ENCODE assay signal across 11 cellular contexts in the genomic region with DNA sequence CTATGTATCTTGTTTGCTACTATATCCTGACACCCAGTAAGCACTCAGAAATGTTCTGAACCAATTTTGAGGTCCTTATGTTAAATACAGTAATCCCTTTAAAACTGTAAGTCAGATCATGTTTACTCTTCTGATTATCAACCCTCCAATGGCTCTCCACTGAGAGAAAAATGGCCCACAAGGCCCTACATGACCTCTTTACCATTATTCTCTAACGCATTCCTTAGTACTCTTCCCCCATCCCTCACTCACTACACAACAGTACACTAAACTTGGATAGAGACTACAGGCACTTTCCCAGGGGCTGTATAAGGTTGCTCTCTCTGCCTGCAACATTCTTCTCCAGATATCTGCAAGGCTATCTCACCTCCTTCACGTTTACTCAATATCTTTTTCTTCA. TPM values are rescaled to one million over a fixed set of nuclear protein-coding genes. Genes with fewer than 3 reads are reported as not detected.
DNase-seq lines count a peak whose midpoint lies in the region; ATAC-seq, FAIRE-seq and TF ChIP-seq lines count a peak whose summit lies in the region.
"Had no signal": no experiment of that assay in that cellular context is flagged by ENCODE, and none has a peak within 500 bp of the region (broad histone marks: within the 10 kb centered on the region; RNA-seq: fewer than 3 reads in every experiment).

No MANE protein-coding gene starts in this region.

- no peak for FAIRE-seq in GM12878 (lab: Jason Lieb, UNC)
- FAIRE-seq: bronchial epithelial cell had no signal

- no peak for DNase-seq in activated naive CD4-positive, alpha-beta T cell treated with anti-CD3 and anti-CD28 coated beads for 36 hours
- no peak for DNase-seq in activated naive CD4-positive, alpha-beta T cell treated with anti-CD3 and anti-CD28 coated beads, Interleukin-2, amount 50 U/mL, for 16 hours
- DNase-seq in NB4 (ENCODE audit: low read depth) (no peak), GM12878 (ENCODE audit: low read depth, low spot score) (no peak), left cardiac atrium (no peak), NAMALWA (ENCODE audit: low spot score) (no peak)
- DNase-seq: upper lobe of right lung had no signal

- SMC1A ChIA-PET in GM12878 (lab: Charles Lee; ENCODE audit: uncharacterized antibody, unreplicated experiment), result no interaction called here

- BruUV-seq in GM12878 (replicated peaks; lab: Mats Ljungman, UMichigan), result no TSS peak

- POLR2A ChIA-PET in GM12878 (lab: Charles Lee), result no interaction called here

- H3K9me3 Mint-ChIP-seq in activated naive CD4-positive, alpha-beta T cell treated with anti-CD3 and anti-CD28 coated beads for 36 hours, result no peaks in the 10 kb centered on the region
- H3K9me3 Mint-ChIP-seq: memory B cell had no signal

- in situ Hi-C loops in GM12878 (cut with MboI), result loop anchor here (10.0 kb wide), 1 partner anchor 825 kb away; the partner anchor contains the start of genes ANAPC13 and CEP63

- TF ChIP-seq EP300 in GM12878 (IDR thresholded peaks at IDR 0.05; ENCODE audit: borderline replicate concordance in 1 of 2, control insufficient read depth in 1 of 2, low read depth in 2 of 2, low read length in 2 of 2), result no peak

- H3K27ac Mint-ChIP-seq in activated naive CD4-positive, alpha-beta T cell treated with anti-CD3 and anti-CD28 coated beads for 36 hours, result no peak overlapping the region

- H3K4me1 ChIP-seq in GM12878 (ENCODE audit: control insufficient read depth, insufficient read depth, low read length) (peaks cover 4% of the 10 kb centered on the region; the same call in 1 of the 2 replicates), skeletal muscle satellite cell (ENCODE audit: control insufficient read depth, insufficient read depth, low read length) (peaks cover 8% of the 10 kb centered on the region)

- H3K36me3 ChIP-seq in GM12878 (ENCODE audit: control insufficient read depth in 2 of 2, insufficient read depth in 2 of 2, low read length in 1 of 2) (peaks cover 1 to 23% of the 10 kb centered on the region in 2 experiments), skeletal muscle satellite cell (ENCODE audit: insufficient read depth, low read length) (peaks cover 29% of the 10 kb centered on the region)

- TF ChIP-seq POLR2A in NB4 (IDR thresholded peaks at IDR 0.05; ENCODE audit: extremely low read depth, insufficient read length) (no peak), GM12878 (IDR thresholded peaks at IDR 0.05; ENCODE audit: low read depth, low read length) (no peak)

- no peaks in the 10 kb centered on the region for H4K20me1 ChIP-seq in GM12878 (ENCODE audit: control insufficient read depth, insufficient read depth)

- H3K9ac ChIP-seq in GM12878 (ENCODE audit: control insufficient read depth, insufficient read depth, low read length) (peak overlapping the region; percentile 99), skeletal muscle satellite cell (ENCODE audit: low read depth, low read length) (no peak overlapping the region)

- intact Hi-C loops in activated naive CD4-positive, alpha-beta T cell treated with anti-CD3 and anti-CD28 coated beads for 36 hours (cut with micrococcal nuclease), result loop anchor here (5.0 to 10.0 kb wide), 3 partner anchors 552 to 1243 kb away; partner anchors contain the start of gene DNAJC13
- intact Hi-C loops in GM12878 (cut with micrococcal nuclease; ENCODE audit: unreplicated experiment), result loop anchor here (5.0 to 10.0 kb wide), 2 partner anchors 213 to 815 kb away; no protein-coding TSS in a partner anchor
- intact Hi-C loops in left cardiac atrium (cut with DNase I), result loop anchor here (5.0 to 10.0 kb wide), 4 partner anchors 55 to 265 kb away; partner anchors contain the start of gene SRPRB (in 2 of the 2)

- H3K4me3 ChIP-seq in NB4 (ENCODE audit: low read depth, low read length) (peak overlapping the region; percentile 100), GM12878 (peak overlapping the region; percentile 95; the same call in 1 of the 2 replicates), skeletal muscle satellite cell (ENCODE audit: low read length) (no peak overlapping the region)
- H3K4me3 ChIP-seq: upper lobe of right lung had no signal

- TF ChIP-seq CTCF in NB4 (IDR thresholded peaks at IDR 0.05; ENCODE audit: low read depth, low read length) (no peak), GM12878 (IDR thresholded peaks at IDR 0.05 in 2 of 3, conservative IDR thresholded peaks at IDR 0.05 in 1 of 3; ENCODE audit: control insufficient read depth in 2 of 3, extremely low read depth in 1 of 3, insufficient read depth in 1 of 3, low read depth in 3 of 3, low read length in 3 of 3) (no peak)

- RAD21 ChIA-PET in GM12878 (lab: Charles Lee; ENCODE audit: unreplicated experiment), result no interaction called here

- no peak overlapping the region for H3K27ac ChIP-seq in GM12878 (ENCODE audit: control insufficient read depth, insufficient read depth)
- H3K27ac ChIP-seq: upper lobe of right lung had no signal

- H2AFZ ChIP-seq in GM12878 (ENCODE audit: control insufficient read depth, low read depth, low read length), result no peak overlapping the region

- H3K27me3 ChIP-seq in GM12878 (replicated peaks in 1 of 2; ENCODE audit: control insufficient read depth in 2 of 2, insufficient read depth in 2 of 2, low read length in 1 of 2) (no peaks in the 10 kb centered on the region), skeletal muscle satellite cell (ENCODE audit: control insufficient read depth, insufficient read depth, low read length) (no peaks in the 10 kb centered on the region)
- H3K27me3 ChIP-seq: upper lobe of right lung had no signal

- H3K27me3 Mint-ChIP-seq in activated naive CD4-positive, alpha-beta T cell treated with anti-CD3 and anti-CD28 coated beads for 36 hours (ENCODE audit: low read depth), result no peaks in the 10 kb centered on the region
- H3K27me3 Mint-ChIP-seq: memory B cell had no signal

- CTCF ChIA-PET in activated naive CD4-positive, alpha-beta T cell treated with anti-CD3 and anti-CD28 coated beads for 36 hours (lab: Charles Lee), result no interaction called here
- CTCF ChIA-PET in GM12878 (lab: Yijun Ruan, JAX), result no interaction called here

- peak overlapping the region; percentile 98 for H3K4me3 Mint-ChIP-seq in activated naive CD4-positive, alpha-beta T cell treated with anti-CD3 and anti-CD28 coated beads for 36 hours
- H3K4me3 Mint-ChIP-seq: memory B cell had no signal

- ATAC-seq in GM12878, result no peak
- ATAC-seq in GM18511 (IDR thresholded peaks at IDR 0.05; ENCODE audit: unreplicated experiment), result no peak
- ATAC-seq in left cardiac atrium, result no peak
- ATAC-seq: upper lobe of right lung had no signal

- H3K4me2 ChIP-seq in GM12878 (ENCODE audit: control insufficient read depth, insufficient read depth), result peak overlapping the region; percentile 61
- H3K4me2 ChIP-seq in skeletal muscle satellite cell (ENCODE audit: low read length), result peak overlapping the region; percentile 76

- peaks cover 50% of the 10 kb centered on the region for H3K79me2 ChIP-seq in GM12878 (ENCODE audit: control insufficient read depth, insufficient read depth, low read length)

- H3K36me3 Mint-ChIP-seq in activated naive CD4-positive, alpha-beta T cell treated with anti-CD3 and anti-CD28 coated beads for 36 hours (ENCODE audit: low read depth), result peaks cover 39% of the 10 kb centered on the region

- H3K4me1 Mint-ChIP-seq in activated naive CD4-positive, alpha-beta T cell treated with anti-CD3 and anti-CD28 coated beads for 36 hours (ENCODE audit: low read depth), result peaks cover 28% of the 10 kb centered on the region

- TF ChIP-seq RAD21 in GM12878 (IDR thresholded peaks at IDR 0.05; ENCODE audit: insufficient read depth, low read depth, low read length), result no peak

- 97% methylated on average over 2 of the region's 2 CpGs for WGBS in GM12878 (ENCODE audit: insufficient coverage, insufficient replicate concordance, low lambda C conversion rate, missing lambda C conversion rate)

- H3K9me3 ChIP-seq in GM12878 (replicated peaks; ENCODE audit: control insufficient read depth, insufficient read depth, low read length), result no peaks in the 10 kb centered on the region
- no peaks in the 10 kb centered on the region for H3K9me3 ChIP-seq in skeletal muscle satellite cell (replicated peaks; ENCODE audit: low read length)
- H3K9me3 ChIP-seq: upper lobe of right lung had no signal

TF ChIP-seq in GM12878, 131 proteins besides CTCF, POLR2A, EP300 and RAD21:
- no peak for TF ChIP-seq NRF1 (conservative IDR thresholded peaks at IDR 0.05; ENCODE audit: low read depth, low read length)

RNA-seq across cellular contexts. Expression of gene TOPBP1, which starts 1.9 kb away (rescaled TPM):
- total RNA-seq in activated naive CD4-positive, alpha-beta T cell treated with anti-CD3 and anti-CD28 coated beads for 36 hours, result 10 to 100 TPM; 65.4 to 65.8 TPM
- total RNA-seq in GM12878 (2013; cell fraction: nucleolus; rRNA removed), result 307 and 335 TPM in 2 replicates
- total RNA-seq in GM12878 (2014; rRNA removed), result 81.2 and 85.2 TPM in 2 replicates
- total RNA-seq in GM12878 (2014; rRNA removed; fragmentation: Illumina TruSeq; extraction: Trizol), result 97.5 and 99.3 TPM in 2 replicates
- total RNA-seq in GM12878 (2021), result 49.5 and 58.3 TPM in 2 replicates
- 26.2 TPM for polyA plus RNA-seq in GM12878 (2011; ENCODE audit: low read depth)
- polyA plus RNA-seq in GM12878 (2011; rRNA removed), result 97.6 and 112 TPM in 2 replicates
- 43.8 and 44.0 TPM in 2 replicates for polyA plus RNA-seq in GM12878 (2011; cell fraction: cytosol; rRNA removed)
- polyA plus RNA-seq in GM12878 (2011; cell fraction: nucleus; rRNA removed), result 213 and 221 TPM in 2 replicates
- 36.3 and 38.3 TPM in 2 replicates for polyA plus RNA-seq in GM12878 (2012)
- 77.8 and 84.4 TPM in 2 replicates for polyA plus RNA-seq in GM12878 (2014; fragmentation: Illumina TruSeq; extraction: Trizol)
- polyA plus RNA-seq in GM12878 (2014; fragmentation: Nextera tagmentation; extraction: Ambion mirVana), result 10 to 100 TPM; 18.3 to 19.9 TPM
- 58.6 and 64.6 TPM in 2 replicates for polyA plus RNA-seq in GM12878 (2014; rRNA removed)
- 10 to 100 TPM; 44.9 to 45.7 TPM for polyA plus RNA-seq in GM12878 (2016; fragmentation: Nextera tagmentation; extraction: Ambion mirVana)
- polyA minus RNA-seq in GM12878 (2011; rRNA and poly(A)+ RNA removed), result 72.9 and 111 TPM in 2 replicates
- 22.1 and 35.3 TPM in 2 replicates for polyA minus RNA-seq in GM12878 (2011; cell fraction: cytosol; rRNA and poly(A)+ RNA removed)
- polyA minus RNA-seq in GM12878 (2011; cell fraction: nucleus; rRNA and poly(A)+ RNA removed), result 94.3 and 142 TPM in 2 replicates
- 32.1 and 37.5 TPM in 2 replicates for total RNA-seq in skeletal muscle satellite cell (2012; rRNA removed)
- total RNA-seq in left cardiac atrium, result 10 to 100 TPM; 12.0 to 12.4 TPM
